In the genomic region with DNA sequence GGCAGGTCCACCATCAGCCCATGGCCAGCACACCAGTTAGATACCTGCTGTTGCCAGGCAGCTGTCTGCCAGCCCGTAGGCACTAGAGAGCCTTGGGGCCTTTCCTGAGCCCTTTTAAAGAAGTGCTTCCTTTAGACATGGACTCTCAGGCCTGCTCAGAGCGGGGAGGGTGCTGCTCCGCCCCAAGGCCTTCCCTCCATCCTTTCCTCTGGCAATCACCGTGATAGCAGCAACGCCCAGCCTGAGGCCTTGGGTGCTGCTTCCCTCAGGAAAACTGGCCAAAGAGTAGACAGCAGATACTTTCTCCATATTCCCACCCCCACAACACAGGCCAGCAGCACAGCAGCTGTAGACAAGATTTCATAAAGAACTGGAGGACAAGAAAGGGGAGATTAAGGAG, we compare ENCODE assay signal across 33 cellular contexts. TPM values are rescaled to one million over a fixed set of nuclear protein-coding genes. Genes with fewer than 3 reads are reported as not detected.
"Had no signal": no experiment of that assay in that cellular context is flagged by ENCODE, and none has a peak within 500 bp of the region (broad histone marks: within the 10 kb centered on the region; RNA-seq: fewer than 3 reads in every experiment).

No MANE protein-coding gene starts in this region.

- H3K9me3 ChIP-seq: gastroesophageal sphincter, right lobe of liver, upper lobe of left lung, vagina had no signal

- H3K27me3 ChIP-seq: cardiac muscle cell, dorsolateral prefrontal cortex, gastroesophageal sphincter, hepatocyte, right lobe of liver, upper lobe of left lung, vagina had no signal

- H2AFZ ChIP-seq: hepatocyte had no signal

- ATAC-seq: activated CD4-positive, alpha-beta T cell treated with anti-CD3 and anti-CD28 coated beads for 36 hours; activated CD8-positive, alpha-beta memory T cell treated with anti-CD3 and anti-CD28 coated beads, Interleukin-2, amount 10 ng/mL, durations not matched to agents 7 days and 5 days; activated CD8-positive, alpha-beta T cell treated with anti-CD3 and anti-CD28 coated beads, Interleukin-2, amount 10 ng/mL, durations not matched to agents 7 days and 5 days; activated T-cell treated with anti-CD3 and anti-CD28 coated beads, Interleukin-2, amount 50 U/mL, for 72 hours; effector memory CD8-positive, alpha-beta T cell; gastroesophageal sphincter; right lobe of liver; stimulated activated memory B cell treated with anti-CD40 and anti-IgM and Interleukin-4, amounts not matched to agents 10 μg/mL and 1 μg/mL and 100 μg/mL, for 72 hours; stimulated activated naive CD8-positive, alpha-beta T cell treated with anti-CD3 and anti-CD28 coated beads, Interleukin-15, amount 100 ng/mL, for 72 hours had no signal

- DNase-seq: activated CD4-positive, alpha-beta T cell treated with anti-CD3 and anti-CD28 coated beads for 36 hours; activated CD4-positive, CD25-positive, alpha-beta regulatory T cell; activated CD8-positive, alpha-beta memory T cell treated with anti-CD3 and anti-CD28 coated beads, Interleukin-2, amount 10 ng/mL, durations not matched to agents 7 days and 5 days; activated CD8-positive, alpha-beta T cell treated with anti-CD3 and anti-CD28 coated beads, Interleukin-2, amount 10 ng/mL, durations not matched to agents 7 days and 5 days; activated effector memory CD4-positive, alpha-beta T cell treated with Interleukin-2 at 50 U/mL for 16 hours; activated naive CD4-positive, alpha-beta T cell treated with Interleukin-2 at 50 U/mL for 16 hours; activated T-cell treated with anti-CD3 and anti-CD28 coated beads for 4 hours; activated T-cell treated with anti-CD3 and anti-CD28 coated beads, Interleukin-2, amount 50 U/mL, for 72 hours; anterior cingulate cortex; cerebellar nuclear complex; dorsolateral prefrontal cortex; effector memory CD8-positive, alpha-beta T cell; erythroblast; islet precursor cell; left cardiac atrium; midbrain; right lobe of liver; stimulated activated CD4-positive, alpha-beta T cell treated with anti-CD3 and anti-CD28 coated beads, Interleukin-1b, Interleukin-23, amount 100 ng/mL, for 48 hours; stimulated activated CD4-positive, alpha-beta T cell treated with anti-CD3 and anti-CD28 coated beads, Interleukin-4, amount 100 ng/mL, for 4 hours; stimulated activated CD8-positive, alpha-beta memory T cell treated with anti-CD3 and anti-CD28 coated beads, Interleukin-4, amount 100 ng/mL, for 48 hours; stimulated activated naive CD8-positive, alpha-beta T cell treated with anti-CD3 and anti-CD28 coated beads, Interleukin-15, amount 100 ng/mL, for 72 hours; substantia nigra; upper lobe of left lung had no signal

- H3K4me2 ChIP-seq: hepatocyte had no signal

- H3K4me1 ChIP-seq: gastroesophageal sphincter, right lobe of liver, upper lobe of left lung, vagina had no signal

- H3K79me2 ChIP-seq: hepatocyte had no signal

- H3K27ac ChIP-seq: cardiac muscle cell, coronary artery, dorsolateral prefrontal cortex, gastroesophageal sphincter, hepatocyte, right lobe of liver, skin epidermis, upper lobe of left lung, vagina had no signal

- H3K36me3 ChIP-seq: cardiac muscle cell, gastroesophageal sphincter, right lobe of liver, upper lobe of left lung, vagina had no signal

- H3K4me3 ChIP-seq: cardiac muscle cell, coronary artery, dorsolateral prefrontal cortex, gastroesophageal sphincter, hepatocyte, right lobe of liver, skin epidermis, upper lobe of left lung, vagina had no signal

RNA-seq across cellular contexts. Expression of a gene that starts 22.3 kb away (rescaled TPM):
- total RNA-seq: activated CD4-positive, alpha-beta T cell treated with anti-CD3 and anti-CD28 coated beads for 36 hours; activated CD8-positive, alpha-beta memory T cell treated with anti-CD3 and anti-CD28 coated beads, Interleukin-2, amount 10 ng/mL, durations not matched to agents 7 days and 5 days; activated CD8-positive, alpha-beta T cell treated with anti-CD3 and anti-CD28 coated beads, Interleukin-2, amount 10 ng/mL, durations not matched to agents 7 days and 5 days; activated T-cell treated with anti-CD3 and anti-CD28 coated beads, Interleukin-2, amount 50 U/mL, for 72 hours; gastroesophageal sphincter; left cardiac atrium; liver; osteoblast; renal cortical epithelial cell; right lobe of liver; upper lobe of left lung; vagina had no signal
- polyA plus RNA-seq: cardiac muscle cell, liver had no signal
